Comparison of ENCODE assay signal across 35 cellular contexts in genomic region chr4:6478546-6479220, GRCh38. TPM values are rescaled to one million over a fixed set of nuclear protein-coding genes. Genes with fewer than 3 reads are reported as not detected.
DNase-seq lines count a peak whose midpoint lies in the region; ATAC-seq, FAIRE-seq and TF ChIP-seq lines count a peak whose summit lies in the region.
"Had no signal": no experiment of that assay in that cellular context is flagged by ENCODE, and none has a peak within 500 bp of the region (broad histone marks: within the 10 kb centered on the region; RNA-seq: fewer than 3 reads in every experiment).

No MANE protein-coding gene starts in this region.

- TF ChIP-seq CTCF in right atrium auricular region (IDR thresholded peaks at IDR 0.05) (no peak), K562 (IDR thresholded peaks at IDR 0.05 in 2 of 3, conservative IDR thresholded peaks at IDR 0.05 in 1 of 3; ENCODE audit: insufficient read depth in 2 of 3, low read depth in 1 of 3, low read length in 3 of 3) (no peak), vagina (IDR thresholded peaks at IDR 0.05) (no peak)

- H2BK15ac ChIP-seq in neuronal stem cell (ENCODE audit: low read length): no peak overlapping the region

- H3K9me3 Mint-ChIP-seq in activated T-cell treated with anti-CD3 and anti-CD28 coated beads, Interleukin-2, amount 50 U/mL, for 72 hours: peaks cover 0 to 5% of the 10 kb centered on the region in 2 donors
- H3K9me3 Mint-ChIP-seq: activated CD8-positive, alpha-beta T cell treated with anti-CD3 and anti-CD28 coated beads for 36 hours; activated naive CD8-positive, alpha-beta T cell treated with anti-CD3 and anti-CD28 coated beads, Interleukin-2, amount 10 ng/mL, durations not matched to agents 7 days and 5 days; dendritic cell treated with granulocyte-macrophage colony-stimulating factor and Interleukin-4, amounts not matched to agents 40 ng/mL and 50 ng/mL, for 4 days; neural crest cell had no signal

- DNase-seq in right atrium auricular region (ENCODE audit: low spot score): peak; percentile 50
- no peak for DNase-seq in cardiac septum (ENCODE audit: low spot score)
- no peak for DNase-seq in K562 (ENCODE audit: extremely low read depth in 1 of 4, low spot score in 3 of 4)
- no peak for DNase-seq in neuronal stem cell (ENCODE audit: low spot score)
- DNase-seq in vagina (ENCODE audit: extremely low spot score in 2 of 2): peak; percentile 74 to 84
- no peak for DNase-seq in SHP77 treated with DMSO at 0.1 percent for 48 hours (lab: John Stamatoyannopoulos, UW)
- no peak for DNase-seq in activated T-cell treated with anti-CD3 and anti-CD28 coated beads, Interleukin-2, amount 50 U/mL, for 72 hours
- no peak for DNase-seq in OCI-M1 (lab: John Stamatoyannopoulos, UW)
- DNase-seq: activated CD4-positive, CD25-positive, alpha-beta regulatory T cell treated with anti-CD3 and anti-CD28 coated beads, Interleukin-2, amount 50 U/mL, for 72 hours; activated CD8-positive, alpha-beta T cell treated with anti-CD3 and anti-CD28 coated beads for 36 hours; activated gamma-delta T cell treated with Interleukin-2 at 50 U/mL for 16 hours; activated naive CD8-positive, alpha-beta T cell treated with anti-CD3 and anti-CD28 coated beads, Interleukin-2, amount 10 ng/mL, durations not matched to agents 7 days and 5 days; BE2C; foreskin melanocyte; GF-D8; heart left ventricle; left ventricle myocardium superior; NCI-H1417 treated with DMSO at 0.1 percent for 48 hours; NCI-H2029 treated with DMSO at 0.1 percent for 48 hours; NCI-H226; NCI-H82; right cardiac atrium; stomach; thyroid gland had no signal

- H3K79me2 ChIP-seq in K562 (ENCODE audit: control insufficient read depth, insufficient read depth, low read length): no peaks in the 10 kb centered on the region
- H3K79me2 ChIP-seq: parathyroid adenoma had no signal

- H3K4me1 Mint-ChIP-seq in activated T-cell treated with anti-CD3 and anti-CD28 coated beads, Interleukin-2, amount 50 U/mL, for 72 hours (ENCODE audit: low read depth): no peaks in the 10 kb centered on the region
- H3K4me1 Mint-ChIP-seq: activated naive CD8-positive, alpha-beta T cell treated with anti-CD3 and anti-CD28 coated beads, Interleukin-2, amount 10 ng/mL, durations not matched to agents 7 days and 5 days; neural crest cell had no signal

- TF ChIP-seq RAD21 in K562 (CRISPR knock-in tag; conservative IDR thresholded peaks at IDR 0.05 in 1 of 2, IDR thresholded peaks at IDR 0.05 in 1 of 2): no peak

- no peak overlapping the region for H3K4me2 ChIP-seq in K562 (ENCODE audit: insufficient read depth, low read length)
- H3K4me2 ChIP-seq in neuronal stem cell (ENCODE audit: insufficient read depth, low read length, poor library complexity, severe bottlenecking): no peak overlapping the region

- H3K14ac ChIP-seq in neuronal stem cell (ENCODE audit: low read length): no peak overlapping the region

- no peak overlapping the region for H4K91ac ChIP-seq in neuronal stem cell (ENCODE audit: low read depth, low read length, poor library complexity)

- H3K23ac ChIP-seq in neuronal stem cell (ENCODE audit: low read depth, low read length, poor library complexity): no peak overlapping the region

- H3K27me3 Mint-ChIP-seq in activated T-cell treated with anti-CD3 and anti-CD28 coated beads, Interleukin-2, amount 50 U/mL, for 72 hours (ENCODE audit: low read depth): peaks cover 33% of the 10 kb centered on the region

- no peaks in the 10 kb centered on the region for H3K79me1 ChIP-seq in neuronal stem cell (ENCODE audit: low read depth, low read length)

- no peak overlapping the region for H3K4ac ChIP-seq in neuronal stem cell (ENCODE audit: low read length)

- H3K36me3 Mint-ChIP-seq in activated T-cell treated with anti-CD3 and anti-CD28 coated beads, Interleukin-2, amount 50 U/mL, for 72 hours (ENCODE audit: insufficient read depth in 2 of 2): no peaks in the 10 kb centered on the region
- H3K36me3 Mint-ChIP-seq: activated naive CD8-positive, alpha-beta T cell treated with anti-CD3 and anti-CD28 coated beads, Interleukin-2, amount 10 ng/mL, durations not matched to agents 7 days and 5 days had no signal

- FAIRE-seq in K562 (lab: Jason Lieb, UNC): no peak
- FAIRE-seq: endometrium, HepG2, keratinocyte had no signal

- no peak overlapping the region for H3K27ac ChIP-seq in right atrium auricular region
- H3K27ac ChIP-seq in K562 (ENCODE audit: extremely low read depth, low read depth, low read length): no peak overlapping the region
- H3K27ac ChIP-seq in neuronal stem cell (replicated peaks; ENCODE audit: low read length): no peak overlapping the region
- H3K27ac ChIP-seq in vagina: no peak overlapping the region
- H3K27ac ChIP-seq: ascending aorta, cardiac muscle cell, heart left ventricle, parathyroid adenoma, SK-N-MC, stomach, thyroid gland had no signal

- H3K9me1 ChIP-seq in K562 (ENCODE audit: control insufficient read depth, insufficient read depth, low read length): no peaks in the 10 kb centered on the region

- no peak overlapping the region for H4K8ac ChIP-seq in neuronal stem cell (ENCODE audit: low read depth, low read length)

- H4K20me1 ChIP-seq in K562 (replicated peaks; ENCODE audit: control insufficient read depth, insufficient read depth, low read length): peaks cover 4% of the 10 kb centered on the region; the same call in 1 of the 2 replicates

- H3K9me3 ChIP-seq in right atrium auricular region (no peaks in the 10 kb centered on the region), K562 (replicated peaks; ENCODE audit: control insufficient read depth, insufficient read depth, low read depth, low read length) (no peaks in the 10 kb centered on the region), neuronal stem cell (replicated peaks in 1 of 2; ENCODE audit: control insufficient read depth in 2 of 2, insufficient read depth in 1 of 2, low read depth in 1 of 2, low read length in 2 of 2) (no peaks in the 10 kb centered on the region), vagina (no peaks in the 10 kb centered on the region)
- H3K9me3 ChIP-seq: ascending aorta, BE2C, heart left ventricle, thyroid gland had no signal

- WGBS in K562 (ENCODE audit: insufficient coverage, low coverage, missing lambda C conversion rate): under 1% methylated on average over 16 of the region's 17 CpGs
- no CpG with 5 or more reads among the region's 17 CpGs for WGBS in neuronal stem cell (ENCODE audit: extremely low coverage in 2 of 2, insufficient read length in 2 of 2, insufficient replicate concordance in 1 of 2), 2 donors

- H3K36me3 ChIP-seq in right atrium auricular region: no peaks in the 10 kb centered on the region
- no peaks in the 10 kb centered on the region for H3K36me3 ChIP-seq in K562 (ENCODE audit: control insufficient read depth, insufficient read depth, low read length)
- no peaks in the 10 kb centered on the region for H3K36me3 ChIP-seq in neuronal stem cell (replicated peaks in 1 of 2; ENCODE audit: control insufficient read depth in 2 of 2, insufficient read depth in 2 of 2, low read length in 2 of 2)
- H3K36me3 ChIP-seq in vagina: no peaks in the 10 kb centered on the region
- H3K36me3 ChIP-seq: ascending aorta, BE2C, cardiac muscle cell, heart left ventricle, stomach, thyroid gland had no signal

- H2AFZ ChIP-seq in K562 (ENCODE audit: low read depth, low read length) (no peak overlapping the region), neuronal stem cell (ENCODE audit: low read length) (no peak overlapping the region)
- H2AFZ ChIP-seq: parathyroid adenoma had no signal

- no peak overlapping the region for H2BK120ac ChIP-seq in neuronal stem cell (ENCODE audit: low read depth, low read length)

- in situ Hi-C loops in K562 (cut with MboI): no loop called here

- CTCF ChIA-PET in K562 (lab: Yijun Ruan, JAX; ENCODE audit: low intra/inter-chr PET ratio): no interaction called here

- no peak for TF ChIP-seq POLR2A in K562 (conservative IDR thresholded peaks at IDR 0.05)
- TF ChIP-seq POLR2A in vagina (IDR thresholded peaks at IDR 0.05): no peak

- H3K27ac Mint-ChIP-seq in activated T-cell treated with anti-CD3 and anti-CD28 coated beads, Interleukin-2, amount 50 U/mL, for 72 hours: no peak overlapping the region
- H3K27ac Mint-ChIP-seq: activated CD8-positive, alpha-beta T cell treated with anti-CD3 and anti-CD28 coated beads for 36 hours; activated naive CD8-positive, alpha-beta T cell treated with anti-CD3 and anti-CD28 coated beads, Interleukin-2, amount 10 ng/mL, durations not matched to agents 7 days and 5 days; dendritic cell treated with granulocyte-macrophage colony-stimulating factor and Interleukin-4, amounts not matched to agents 40 ng/mL and 50 ng/mL, for 4 days had no signal

- no peak overlapping the region for H3K4me3 ChIP-seq in right atrium auricular region
- no peak overlapping the region for H3K4me3 ChIP-seq in K562
- no peak overlapping the region for H3K4me3 ChIP-seq in neuronal stem cell (ENCODE audit: low read length in 2 of 2)
- H3K4me3 ChIP-seq in vagina: no peak overlapping the region
- H3K4me3 ChIP-seq: ascending aorta, cardiac muscle cell, heart left ventricle, SK-N-MC, stomach, thyroid gland had no signal

- intact Hi-C loops in cardiac septum (cut with DNase I) (no loop called here), K562 (cut with micrococcal nuclease) (no loop called here), vagina (cut with DNase I) (no loop called here)

- TF ChIP-seq EP300 in K562 (IDR thresholded peaks at IDR 0.05; ENCODE audit: low read length): no peak

- no peak overlapping the region for H2BK5ac ChIP-seq in neuronal stem cell (ENCODE audit: low read length)

- H2BK12ac ChIP-seq in neuronal stem cell (ENCODE audit: low read length): no peak overlapping the region

- peak overlapping the region; percentile 6 for H2AK5ac ChIP-seq in neuronal stem cell (ENCODE audit: low read depth, low read length)

- H3K9ac ChIP-seq in K562 (ENCODE audit: insufficient read depth in 1 of 2, low read depth in 2 of 2, low read length in 2 of 2): no peak overlapping the region
- no peak overlapping the region for H3K9ac ChIP-seq in neuronal stem cell (ENCODE audit: low read depth, low read length, poor library complexity)
- H3K9ac ChIP-seq: parathyroid adenoma had no signal

- POLR2A ChIA-PET in K562 (lab: Yijun Ruan, JAX): interaction anchor here (0.6 kb wide), 1 partner anchor 195 kb away, joined by 3 read pairs; a partner anchor contains a TSS

- H3K18ac ChIP-seq in neuronal stem cell (ENCODE audit: low read length): peak overlapping the region; percentile 48

- H3K27me3 ChIP-seq in right atrium auricular region: no peaks in the 10 kb centered on the region
- H3K27me3 ChIP-seq in K562 (ENCODE audit: control insufficient read depth in 2 of 2, insufficient read depth in 2 of 2, low read length in 2 of 2): peaks cover 3 to 25% of the 10 kb centered on the region in 2 experiments; a peak in 4 of 5 replicates
- peaks cover 0 to 51% (median 4%) of the 10 kb centered on the region in 3 experiments for H3K27me3 ChIP-seq in neuronal stem cell (ENCODE audit: control insufficient read depth in 3 of 3, insufficient read depth in 3 of 3, low read depth in 1 of 3, low read length in 3 of 3)
- no peaks in the 10 kb centered on the region for H3K27me3 ChIP-seq in vagina
- H3K27me3 ChIP-seq: ascending aorta, thyroid gland had no signal

- H3K4me3 Mint-ChIP-seq in activated T-cell treated with anti-CD3 and anti-CD28 coated beads, Interleukin-2, amount 50 U/mL, for 72 hours: no peak overlapping the region
- H3K4me3 Mint-ChIP-seq: activated CD8-positive, alpha-beta T cell treated with anti-CD3 and anti-CD28 coated beads for 36 hours; activated naive CD8-positive, alpha-beta T cell treated with anti-CD3 and anti-CD28 coated beads, Interleukin-2, amount 10 ng/mL, durations not matched to agents 7 days and 5 days; dendritic cell treated with granulocyte-macrophage colony-stimulating factor and Interleukin-4, amounts not matched to agents 40 ng/mL and 50 ng/mL, for 4 days; neural crest cell had no signal

- ATAC-seq in K562: no peak
- no peak for ATAC-seq in activated T-cell treated with anti-CD3 and anti-CD28 coated beads, Interleukin-2, amount 50 U/mL, for 72 hours (replicated peaks in 1 of 2)
- ATAC-seq: activated CD8-positive, alpha-beta T cell treated with anti-CD3 and anti-CD28 coated beads for 36 hours; HCT116; heart left ventricle; HepG2; left ventricle myocardium superior; right cardiac atrium had no signal

- no peaks in the 10 kb centered on the region for H3K4me1 ChIP-seq in right atrium auricular region
- H3K4me1 ChIP-seq in K562 (replicated peaks in 1 of 2; ENCODE audit: control insufficient read depth in 2 of 2, insufficient read depth in 2 of 2, low read length in 2 of 2): no peaks in the 10 kb centered on the region
- peaks cover 0 to 2% of the 10 kb centered on the region in 2 donors for H3K4me1 ChIP-seq in neuronal stem cell (ENCODE audit: control insufficient read depth in 2 of 2, insufficient read depth in 1 of 2, low read depth in 1 of 2, low read length in 2 of 2)
- H3K4me1 ChIP-seq in vagina: peaks cover under 1% of the 10 kb centered on the region
- H3K4me1 ChIP-seq: ascending aorta, BE2C, heart left ventricle, parathyroid adenoma, stomach, thyroid gland had no signal

- no TSS peak for BruUV-seq in K562 (replicated peaks; lab: Mats Ljungman, UMichigan)

RNA-seq across cellular contexts. Expression of gene PPP2R2C, which starts 6.3 kb away (rescaled TPM):
- 1 to 10 TPM; 4.6 to 5.7 TPM for total RNA-seq in right atrium auricular region
- total RNA-seq in cardiac septum: 5.5 TPM
- not detected in 2 replicates for total RNA-seq in K562 (2011; cell fraction: chromatin; rRNA removed; ENCODE audit: low replicate concordance)
- total RNA-seq in K562 (2011; cell fraction: nucleolus; rRNA removed): not detected in 2 replicates
- total RNA-seq in K562 (2011; cell fraction: nucleoplasm; rRNA removed): not detected in 2 replicates
- total RNA-seq in K562 (2014; rRNA removed): not detected in 2 replicates
- not detected in 2 replicates for total RNA-seq in K562 (2014; rRNA removed; fragmentation: Illumina TruSeq; extraction: Trizol)
- not detected in 2 replicates for total RNA-seq in K562 (2015; rRNA removed; fragmentation: Illumina TruSeq; extraction: Trizol)
- 0.04 TPM in 1 of 2 replicates, not detected in the other for total RNA-seq in K562 (2021)
- polyA plus RNA-seq in K562 (2011; rRNA removed): 0.06 TPM in 1 of 2 replicates, not detected in the other
- polyA plus RNA-seq in K562 (2011; cell fraction: cytosol; rRNA removed): 0.15 TPM in 1 of 2 replicates, not detected in the other
- not detected in 2 replicates for polyA plus RNA-seq in K562 (2011; cell fraction: nucleus; rRNA removed)
- polyA plus RNA-seq in K562 (2012): 0.03 and 0.12 TPM in 2 replicates
- polyA plus RNA-seq in K562 (2014; fragmentation: Illumina TruSeq; extraction: Trizol): not detected in 2 replicates
- not detected for polyA plus RNA-seq in K562 (2014; fragmentation: Nextera tagmentation; extraction: Ambion mirVana)
- polyA plus RNA-seq in K562 (2014; rRNA removed): not detected in 2 replicates
- not detected in 2 replicates for polyA minus RNA-seq in K562 (2011; rRNA and poly(A)+ RNA removed)
- polyA minus RNA-seq in K562 (2011; cell fraction: cytosol; rRNA and poly(A)+ RNA removed): not detected in 2 replicates
- not detected in 2 replicates for polyA minus RNA-seq in K562 (2011; cell fraction: nucleus; rRNA and poly(A)+ RNA removed)
- 3.3 TPM for polyA plus RNA-seq in neuronal stem cell (2013, experiment 1 of 2)
- 3.1 TPM for polyA plus RNA-seq in neuronal stem cell (2013, experiment 2 of 2)
- total RNA-seq in vagina: 17.2 TPM
- not detected for total RNA-seq in activated T-cell treated with anti-CD3 and anti-CD28 coated beads, Interleukin-2, amount 50 U/mL, for 72 hours
- total RNA-seq: activated CD8-positive, alpha-beta T cell treated with anti-CD3 and anti-CD28 coated beads for 36 hours; activated naive CD8-positive, alpha-beta T cell treated with anti-CD3 and anti-CD28 coated beads, Interleukin-2, amount 10 ng/mL, durations not matched to agents 7 days and 5 days; cardiac muscle cell; T-helper 1 cell treated with Interleukin-12 subunit alpha and Interleukin-12 subunit beta and Interleukin-4 antibody, amounts not matched to agents 30 ng/mL and 1 ng/mL, for 36 hours had no signal
- polyA plus RNA-seq: cardiac muscle cell had no signal

Comparison
In these comparisons a context has a peak if more than half of its experiments do, and no peak if none do; other contexts are left out.
1. DNase-seq: peak in right atrium auricular region (single experiment) and vagina (2 of 2); none in cardiac septum (single experiment), K562 (0 of 4), neuronal stem cell (single experiment), SHP77 treated with DMSO at 0.1 percent for 48 hours (single experiment), activated T-cell treated with anti-CD3 and anti-CD28 coated beads, Interleukin-2, amount 50 U/mL, for 72 hours (0 of 2) and OCI-M1 (single experiment).